Comparison of ENCODE assay signal across 8 cellular contexts in genomic region chr2:195318440-195319111, GRCh38.
DNase-seq lines count a peak whose midpoint lies in the region; ATAC-seq and TF ChIP-seq lines count a peak whose summit lies in the region.

No MANE protein-coding gene starts in this region.

- H3K27me3 ChIP-seq in A673 (replicated peaks; ENCODE audit: insufficient read depth, low read depth, low read length, poor library complexity) (no peaks in the 10 kb centered on the region), KMS-11 (ENCODE audit: insufficient read depth, low read depth) (no peaks in the 10 kb centered on the region), mammary epithelial cell (ENCODE audit: insufficient read depth, low read length) (no peaks in the 10 kb centered on the region), liver (ENCODE audit: control insufficient read depth in 4 of 4, insufficient read depth in 4 of 4, low read length in 3 of 4) (peaks cover 0 to 2% (median 0%) of the 10 kb centered on the region in 4 donors), thoracic aorta (replicated peaks; ENCODE audit: insufficient read depth) (no peaks in the 10 kb centered on the region), ovary (no peaks in the 10 kb centered on the region)

- TF ChIP-seq CTCF in A673 (conservative IDR thresholded peaks at IDR 0.05; ENCODE audit: low read depth, low read length) (peak; percentile 76), KMS-11 (conservative IDR thresholded peaks at IDR 0.05; ENCODE audit: low read depth, low read length) (peak; percentile 81), mammary epithelial cell (conservative IDR thresholded peaks at IDR 0.05 in 1 of 2, IDR thresholded peaks at IDR 0.05 in 1 of 2; ENCODE audit: extremely low read depth in 1 of 2, insufficient read depth in 1 of 2, low read depth in 1 of 2, low read length in 2 of 2) (peak; percentile 45 to 56), liver (IDR thresholded peaks at IDR 0.05; ENCODE audit: low read depth, low read length, missing input control) (peak; percentile 45), thoracic aorta (IDR thresholded peaks at IDR 0.05) (peak; percentile 33), ovary (IDR thresholded peaks at IDR 0.05) (no peak)

- H3K4me2 ChIP-seq in KMS-11 (no peak overlapping the region), mammary epithelial cell (ENCODE audit: insufficient read depth, low read depth, low read length) (peak overlapping the region; percentile 85)

- H4K20me1 ChIP-seq in KMS-11 (ENCODE audit: insufficient read depth): no peaks in the 10 kb centered on the region
- H4K20me1 ChIP-seq in mammary epithelial cell (ENCODE audit: insufficient read depth, low read length): no peaks in the 10 kb centered on the region

- 0% methylated on average over 2 of the region's 2 CpGs for WGBS in mammary epithelial cell (ENCODE audit: low coverage, missing lambda C conversion rate)
- 5% methylated on average over 2 of the region's 2 CpGs for WGBS in liver
- 7 to 9% (median 8%) methylated on average over 2 of the region's 2 CpGs for WGBS in ovary, 3 donors

- dilution Hi-C loops in mammary epithelial cell (cut with HindIII; ENCODE audit: low sequenced_read_pairs): no loop called here

- TF ChIP-seq POLR2A in ovary (IDR thresholded peaks at IDR 0.05): no peak

- H3K4me1 ChIP-seq in A673 (ENCODE audit: insufficient read depth, low read length, poor library complexity, severe bottlenecking) (peaks cover 9% of the 10 kb centered on the region), KMS-11 (ENCODE audit: low read depth, poor library complexity, severe bottlenecking) (peaks cover 9% of the 10 kb centered on the region), mammary epithelial cell (ENCODE audit: insufficient read depth, low read length) (peaks cover 46% of the 10 kb centered on the region), liver (ENCODE audit: control insufficient read depth in 4 of 4, insufficient read depth in 4 of 4, low read length in 3 of 4) (no peaks in the 10 kb centered on the region), thoracic aorta (ENCODE audit: control insufficient read depth in 1 of 2, low read depth in 2 of 2) (no peaks in the 10 kb centered on the region), ovary (ENCODE audit: insufficient read depth) (no peaks in the 10 kb centered on the region)

- no peak overlapping the region for H3K9ac ChIP-seq in KMS-11
- H3K9ac ChIP-seq in mammary epithelial cell (ENCODE audit: insufficient read depth, low read length): peak overlapping the region; percentile 0
- no peak overlapping the region for H3K9ac ChIP-seq in liver (ENCODE audit: low read depth in 1 of 2, low read length in 2 of 2)

- H3K36me3 ChIP-seq in A673 (ENCODE audit: insufficient read depth, low read length, poor library complexity, severe bottlenecking) (no peaks in the 10 kb centered on the region), KMS-11 (ENCODE audit: insufficient read depth) (no peaks in the 10 kb centered on the region), mammary epithelial cell (ENCODE audit: insufficient read depth, low read length) (no peaks in the 10 kb centered on the region), liver (ENCODE audit: control insufficient read depth in 4 of 4, insufficient read depth in 3 of 4, low read depth in 1 of 4, low read length in 3 of 4) (no peaks in the 10 kb centered on the region), thoracic aorta (no peaks in the 10 kb centered on the region), ovary (no peaks in the 10 kb centered on the region)

- H3K4me3 ChIP-seq in A673 (ENCODE audit: low read depth, low read length, poor library complexity, severe bottlenecking) (no peak overlapping the region), KMS-11 (IDR thresholded peaks at IDR 0.05; ENCODE audit: insufficient read depth, low read depth, low read length) (no peak overlapping the region), mammary epithelial cell (replicated peaks in 1 of 3; ENCODE audit: insufficient read depth in 1 of 3, low read depth in 2 of 3, low read length in 3 of 3) (peak overlapping the region in 1 of 3 experiments; percentile 13), liver (ENCODE audit: low read depth in 1 of 3, low read length in 3 of 3) (no peak overlapping the region), thoracic aorta (no peak overlapping the region), ovary (no peak overlapping the region)

- POLR2A ChIA-PET in A673 (lab: Charles Lee; ENCODE audit: low non-redundant PET): no interaction called here

- TF ChIP-seq RAD21 in liver (IDR thresholded peaks at IDR 0.05): peak; percentile 80

- CTCF ChIA-PET in A673 (lab: Charles Lee) (interaction anchor here (0.7 kb wide), 1 partner anchor 338 kb away, joined by 3 read pairs; the partner anchor contains the start of gene SLC39A10), mammary epithelial cell (lab: Charles Lee; ENCODE audit: low non-redundant PET) (interaction anchor here (0.6 kb wide), 1 partner anchor 197 kb away, joined by 3 read pairs; no protein-coding TSS in a partner anchor)

- in situ Hi-C loops in SK-MEL-5 (cut with HindIII; ENCODE audit: low pct_unique_long_range_greater_than_20kb, low sequenced_read_pairs) (no loop called here), mammary epithelial cell (cut with MboI; ENCODE audit: low sequenced_read_pairs in 2 of 2) (loop anchor here (25.0 kb wide), 4 partner anchors 619 to 781 kb away; partner anchors contain the start of gene DNAH7 (in 1 of the 2))

- H2AFZ ChIP-seq in KMS-11 (ENCODE audit: low read depth): no peak overlapping the region
- no peak overlapping the region for H2AFZ ChIP-seq in mammary epithelial cell (ENCODE audit: low read depth, low read length)

- H3K9me3 ChIP-seq in A673 (ENCODE audit: low read depth, low read length, poor library complexity, severe bottlenecking): no peaks in the 10 kb centered on the region
- no peaks in the 10 kb centered on the region for H3K9me3 ChIP-seq in mammary epithelial cell (replicated peaks; ENCODE audit: insufficient read depth, low read length)
- no peaks in the 10 kb centered on the region for H3K9me3 ChIP-seq in liver (ENCODE audit: control insufficient read depth in 4 of 4, low read length in 3 of 4)
- H3K9me3 ChIP-seq in thoracic aorta: no peaks in the 10 kb centered on the region
- H3K9me3 ChIP-seq in ovary: no peaks in the 10 kb centered on the region

- no peak for TF ChIP-seq EP300 in ovary (IDR thresholded peaks at IDR 0.05)

- intact Hi-C loops in A673 (cut with micrococcal nuclease; ENCODE audit: unreplicated experiment): loop anchor here (2.0 to 5.0 kb wide), 2 partner anchors 1151 to 1624 kb away; no protein-coding TSS in a partner anchor
- intact Hi-C loops in mammary epithelial cell (cut with micrococcal nuclease): loop anchor here (1.0 to 10.0 kb wide), 7 partner anchors 244 to 772 kb away; partner anchors contain the start of genes DNAH7 and SLC39A10
- intact Hi-C loops in ovary (cut with DNase I): no loop called here

- BruUV-seq in A673 (replicated peaks; lab: Mats Ljungman, UMichigan) (no TSS peak), mammary epithelial cell (replicated peaks; lab: Mats Ljungman, UMichigan) (TSS peak; percentile 31)

- H3K79me2 ChIP-seq in KMS-11 (ENCODE audit: insufficient read depth, low read depth): no peaks in the 10 kb centered on the region
- no peaks in the 10 kb centered on the region for H3K79me2 ChIP-seq in mammary epithelial cell (ENCODE audit: insufficient read depth, low read length)

- peak; percentile 68 for DNase-seq in A673 (ENCODE audit: low spot score)
- peak; percentile 3 for DNase-seq in GM04503 (ENCODE audit: low read depth)
- DNase-seq in SK-MEL-5 (ENCODE audit: low read depth, low spot score): peak; percentile 58
- peak; percentile 44 for DNase-seq in mammary epithelial cell
- DNase-seq in thoracic aorta (ENCODE audit: low spot score): no peak
- DNase-seq in ovary: no peak

- no peak for ATAC-seq in thoracic aorta (ENCODE audit: insufficient number of reproducible peaks, low FRiP score, low read depth)

- H3K27ac ChIP-seq in A673 (ENCODE audit: low read depth, low read length, poor library complexity, severe bottlenecking) (no peak overlapping the region), KMS-11 (no peak overlapping the region), mammary epithelial cell (ENCODE audit: insufficient read depth, low read depth, low read length) (peak overlapping the region; percentile 88), liver (ENCODE audit: low read depth in 1 of 2, low read length in 2 of 2) (no peak overlapping the region), thoracic aorta (no peak overlapping the region), ovary (no peak overlapping the region)

TF ChIP-seq in liver, 16 proteins besides CTCF, POLR2A, EP300 and RAD21:
- TF ChIP-seq FOXA2 (IDR thresholded peaks at IDR 0.05) (no peak), NR2F2 (IDR thresholded peaks at IDR 0.05) (no peak), YY1 (IDR thresholded peaks at IDR 0.05) (no peak), EGR1 (IDR thresholded peaks at IDR 0.05; ENCODE audit: low read depth in 2 of 2) (no peak), TAF1 (conservative IDR thresholded peaks at IDR 0.05) (no peak), HNF4A (conservative IDR thresholded peaks at IDR 0.05) (no peak), ZBTB33 (IDR thresholded peaks at IDR 0.05) (no peak), GABPA (IDR thresholded peaks at IDR 0.05 in 1 of 2, conservative IDR thresholded peaks at IDR 0.05 in 1 of 2) (no peak), FOXA1 (IDR thresholded peaks at IDR 0.05) (no peak), ATF3 (IDR thresholded peaks at IDR 0.05) (no peak)

Comparison
In these comparisons a context has a peak if more than half of its experiments do, and no peak if none do; other contexts are left out.
1. DNase-seq: peak in A673 (single experiment), GM04503 (single experiment), SK-MEL-5 (single experiment) and mammary epithelial cell (single experiment); none in thoracic aorta (single experiment) and ovary (0 of 5).
2. CTCF ChIP-seq: peak in A673 (single experiment), KMS-11 (single experiment), mammary epithelial cell (2 of 2), liver (single experiment) and thoracic aorta (single experiment); none in ovary (0 of 3).
3. intact Hi-C loops: an anchor here in A673 (2.0 to 5.0 kb wide) and mammary epithelial cell (1.0 to 10.0 kb wide); none called in ovary.